1 cellular context compared by ENCODE assay signal in the genomic region with DNA sequence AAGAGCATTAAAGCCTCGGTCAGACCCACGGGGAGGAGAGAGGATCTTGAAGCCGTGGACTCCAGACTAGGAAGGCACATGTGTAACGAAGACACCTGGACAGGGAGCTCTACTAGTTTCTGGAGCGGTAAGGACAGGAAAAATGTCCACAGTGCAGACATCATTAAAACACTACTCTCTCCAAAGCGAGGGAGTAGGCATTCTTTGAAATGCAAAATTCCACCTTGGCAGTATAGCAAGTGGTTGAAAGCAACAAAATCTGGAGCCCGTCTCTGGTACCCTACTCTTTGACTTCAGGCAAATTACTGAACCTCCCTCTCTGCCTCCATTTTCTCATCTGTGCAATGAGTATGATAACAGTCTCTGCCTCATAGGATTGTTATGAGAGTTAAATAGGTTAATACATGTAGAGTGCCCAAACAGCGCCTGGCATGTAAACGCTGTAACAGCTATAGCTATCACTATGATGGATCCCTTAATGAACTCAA.
TF ChIP-seq lines count a peak whose summit lies in the region.

No MANE protein-coding gene starts in this region.

TF ChIP-seq in HepG2, 621 proteins besides CTCF, POLR2A, EP300 and RAD21 (continued from another document):
- no peak for TF ChIP-seq PCBP2 (optimal IDR thresholded peaks at IDR 0.05; ENCODE audit: low read depth, low read length, poor library complexity, severe bottlenecking)
- no peak; the same call in 1 of the 2 replicates for TF ChIP-seq ELF1 (CRISPR knock-in tag; IDR thresholded peaks at IDR 0.05)
- no peak for TF ChIP-seq DNMT1 (CRISPR knock-in tag; IDR thresholded peaks at IDR 0.05)
- no peak for TF ChIP-seq GPN1 (CRISPR knock-in tag; IDR thresholded peaks at IDR 0.05; ENCODE audit: borderline replicate concordance)
- 0 out of 2 replicates have a peak, but pooled peaks have one; percentile 12 for TF ChIP-seq KAT7 (CRISPR knock-in tag; IDR thresholded peaks at IDR 0.05; ENCODE audit: borderline replicate concordance)
- no peak for TF ChIP-seq FOXP1 (IDR thresholded peaks at IDR 0.05)
- TF ChIP-seq FOXP1 (CRISPR knock-in tag; IDR thresholded peaks at IDR 0.05): no peak
- peak; percentile 4 for TF ChIP-seq TEAD3 (CRISPR knock-in tag; optimal IDR thresholded peaks at IDR 0.05; ENCODE audit: borderline replicate concordance)
- TF ChIP-seq GATAD2A (CRISPR knock-in tag; IDR thresholded peaks at IDR 0.05): no peak
- TF ChIP-seq AKAP8 (CRISPR knock-in tag; IDR thresholded peaks at IDR 0.05): no peak
- peak; percentile 75 for TF ChIP-seq ZNF629 (CRISPR knock-in tag; conservative IDR thresholded peaks at IDR 0.05)
- 0 out of 2 replicates have a peak, but pooled peaks have one; percentile 3 for TF ChIP-seq ZNF674 (CRISPR knock-in tag; IDR thresholded peaks at IDR 0.05; ENCODE audit: low read depth)
- no peak for TF ChIP-seq TFE3 (CRISPR knock-in tag; IDR thresholded peaks at IDR 0.05)
- no peak for TF ChIP-seq E2F1 (CRISPR knock-in tag; IDR thresholded peaks at IDR 0.05)
- no peak for TF ChIP-seq SP4 (CRISPR knock-in tag; IDR thresholded peaks at IDR 0.05)
- no peak for TF ChIP-seq HNF1A (IDR thresholded peaks at IDR 0.05; ENCODE audit: low read depth)
- TF ChIP-seq HNF1A (CRISPR knock-in tag; IDR thresholded peaks at IDR 0.05; ENCODE audit: borderline replicate concordance): no peak
- no peak for TF ChIP-seq BRF2 (CRISPR knock-in tag; IDR thresholded peaks at IDR 0.05)
- 0 out of 2 replicates have a peak, but pooled peaks have one; percentile 12 for TF ChIP-seq PAWR (CRISPR knock-in tag; IDR thresholded peaks at IDR 0.05; ENCODE audit: borderline replicate concordance)
- no peak for TF ChIP-seq ZNF207 (IDR thresholded peaks at IDR 0.05; ENCODE audit: borderline replicate concordance)
- TF ChIP-seq KDM2A (CRISPR knock-in tag; IDR thresholded peaks at IDR 0.05; ENCODE audit: borderline replicate concordance, low read depth): 0 out of 2 replicates have a peak, but pooled peaks have one; percentile 22
- TF ChIP-seq ZNF367 (CRISPR knock-in tag; IDR thresholded peaks at IDR 0.05; ENCODE audit: borderline replicate concordance): no peak
- no peak for TF ChIP-seq ZNF143 (CRISPR knock-in tag; IDR thresholded peaks at IDR 0.05)
- TF ChIP-seq TFDP2 (CRISPR knock-in tag; IDR thresholded peaks at IDR 0.05): no peak
- TF ChIP-seq HHEX (CRISPR knock-in tag; IDR thresholded peaks at IDR 0.05): no peak
- TF ChIP-seq KLF13 (CRISPR knock-in tag; IDR thresholded peaks at IDR 0.05): no peak
- TF ChIP-seq ZNF777 (CRISPR knock-in tag; IDR thresholded peaks at IDR 0.05): 0 out of 2 replicates have a peak, but pooled peaks have one; percentile 10
- TF ChIP-seq MTERF4 (CRISPR knock-in tag; IDR thresholded peaks at IDR 0.05): peak; percentile 33
- TF ChIP-seq TGIF2 (CRISPR knock-in tag; IDR thresholded peaks at IDR 0.05): no peak
